ENCODE assay signal across 1 cellular context in the genomic region with DNA sequence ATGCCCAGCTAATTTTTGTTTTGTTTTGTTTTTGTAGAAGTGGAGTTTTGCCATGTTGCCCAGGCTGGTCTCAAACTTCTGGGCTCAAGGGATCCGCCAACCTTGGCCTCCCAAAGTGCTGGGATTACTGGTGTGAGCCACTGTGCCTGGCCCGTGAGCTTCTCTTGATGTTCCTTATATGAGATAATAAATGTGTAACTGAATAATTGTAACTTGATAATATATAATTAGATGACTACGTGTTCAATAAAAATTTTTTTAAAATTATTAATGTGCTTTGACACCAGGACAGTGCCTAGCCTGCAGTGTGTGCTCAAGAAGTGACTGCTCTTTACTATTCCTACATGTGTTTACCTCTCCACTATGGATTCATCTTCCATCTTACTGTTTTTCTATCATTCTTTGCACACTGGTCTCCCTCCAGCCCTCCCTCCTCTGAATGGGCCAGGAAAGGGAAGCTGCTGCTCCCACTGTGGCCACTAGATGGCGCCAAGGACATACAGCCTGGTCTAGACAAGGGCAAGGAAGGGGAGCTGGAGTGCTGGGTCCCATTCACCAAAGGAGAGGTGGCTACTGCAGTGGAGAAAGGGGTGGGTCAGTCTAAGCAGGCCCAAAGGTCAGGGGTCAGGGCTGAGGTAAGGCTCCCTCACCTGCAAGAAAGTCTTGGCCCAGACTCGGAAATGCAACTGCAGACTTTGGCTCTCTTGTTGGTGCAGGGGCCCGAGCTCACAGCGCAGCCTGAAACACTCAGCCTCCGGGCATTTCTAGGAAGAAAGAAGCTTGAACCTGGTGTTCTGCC.
TF ChIP-seq lines count a peak whose summit lies in the region.

No MANE protein-coding gene starts in this region.

TF ChIP-seq in HEK293, 187 proteins besides CTCF, POLR2A, EP300 and RAD21 (continued from another document):
- no peak for TF ChIP-seq ELK4 (IDR thresholded peaks at IDR 0.05; ENCODE audit: borderline replicate concordance, low read depth, low read length)
- peak; percentile 92 for TF ChIP-seq ZNF2 (tag by site-specific recombination; IDR thresholded peaks at IDR 0.05)
- peak; percentile 24; the same call in 1 of the 2 replicates for TF ChIP-seq PRDM1 (tag by site-specific recombination; IDR thresholded peaks at IDR 0.05)
- TF ChIP-seq, protein P1, sequence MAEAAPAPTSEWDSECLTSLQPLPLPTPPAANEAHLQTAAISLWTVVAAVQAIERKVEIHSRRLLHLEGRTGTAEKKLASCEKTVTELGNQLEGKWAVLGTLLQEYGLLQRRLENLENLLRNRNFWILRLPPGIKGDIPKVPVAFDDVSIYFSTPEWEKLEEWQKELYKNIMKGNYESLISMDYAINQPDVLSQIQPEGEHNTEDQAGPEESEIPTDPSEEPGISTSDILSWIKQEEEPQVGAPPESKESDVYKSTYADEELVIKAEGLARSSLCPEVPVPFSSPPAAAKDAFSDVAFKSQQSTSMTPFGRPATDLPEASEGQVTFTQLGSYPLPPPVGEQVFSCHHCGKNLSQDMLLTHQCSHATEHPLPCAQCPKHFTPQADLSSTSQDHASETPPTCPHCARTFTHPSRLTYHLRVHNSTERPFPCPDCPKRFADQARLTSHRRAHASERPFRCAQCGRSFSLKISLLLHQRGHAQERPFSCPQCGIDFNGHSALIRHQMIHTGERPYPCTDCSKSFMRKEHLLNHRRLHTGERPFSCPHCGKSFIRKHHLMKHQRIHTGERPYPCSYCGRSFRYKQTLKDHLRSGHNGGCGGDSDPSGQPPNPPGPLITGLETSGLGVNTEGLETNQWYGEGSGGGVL (tag by site-specific recombination; IDR thresholded peaks at IDR 0.05) = no peak
- TF ChIP-seq ZNF555 (tag by site-specific recombination; conservative IDR thresholded peaks at IDR 0.05) = no peak
- no peak for TF ChIP-seq ZNF518A (tag by site-specific recombination; conservative IDR thresholded peaks at IDR 0.05; ENCODE audit: low read depth)
- TF ChIP-seq ZNF138 (tag by site-specific recombination; IDR thresholded peaks at IDR 0.05; ENCODE audit: borderline replicate concordance) = no peak
- no peak for TF ChIP-seq ZSCAN4 (tag by site-specific recombination; IDR thresholded peaks at IDR 0.05)
- TF ChIP-seq BCL11B (tag by site-specific recombination; IDR thresholded peaks at IDR 0.05; ENCODE audit: low read depth) = 0 out of 2 replicates have a peak, but pooled peaks have one; percentile 41
- TF ChIP-seq, protein P2, sequence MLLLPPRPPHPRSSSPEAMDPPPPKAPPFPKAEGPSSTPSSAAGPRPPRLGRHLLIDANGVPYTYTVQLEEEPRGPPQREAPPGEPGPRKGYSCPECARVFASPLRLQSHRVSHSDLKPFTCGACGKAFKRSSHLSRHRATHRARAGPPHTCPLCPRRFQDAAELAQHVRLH (tag by site-specific recombination; IDR thresholded peaks at IDR 0.05) = no peak
- no peak for TF ChIP-seq ZBTB10 (tag by site-specific recombination; IDR thresholded peaks at IDR 0.05)
- no peak for TF ChIP-seq ZNF529 (tag by site-specific recombination; IDR thresholded peaks at IDR 0.05; ENCODE audit: insufficient replicate concordance)
- TF ChIP-seq ZNF311 (tag by site-specific recombination; IDR thresholded peaks at IDR 0.05; ENCODE audit: borderline replicate concordance) = no peak
- TF ChIP-seq, protein P3, sequence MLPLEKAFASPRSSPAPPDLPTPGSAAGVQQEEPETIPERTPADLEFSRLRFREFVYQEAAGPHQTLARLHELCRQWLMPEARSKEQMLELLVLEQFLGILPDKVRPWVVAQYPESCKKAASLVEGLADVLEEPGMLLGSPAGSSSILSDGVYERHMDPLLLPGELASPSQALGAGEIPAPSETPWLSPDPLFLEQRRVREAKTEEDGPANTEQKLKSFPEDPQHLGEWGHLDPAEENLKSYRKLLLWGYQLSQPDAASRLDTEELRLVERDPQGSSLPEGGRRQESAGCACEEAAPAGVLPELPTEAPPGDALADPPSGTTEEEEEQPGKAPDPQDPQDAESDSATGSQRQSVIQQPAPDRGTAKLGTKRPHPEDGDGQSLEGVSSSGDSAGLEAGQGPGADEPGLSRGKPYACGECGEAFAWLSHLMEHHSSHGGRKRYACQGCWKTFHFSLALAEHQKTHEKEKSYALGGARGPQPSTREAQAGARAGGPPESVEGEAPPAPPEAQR (tag by site-specific recombination; IDR thresholded peaks at IDR 0.05) = no peak
- peak; percentile 43; the same call in 1 of the 2 replicates for TF ChIP-seq ZNF692 (tag by site-specific recombination; IDR thresholded peaks at IDR 0.05)
- no peak for TF ChIP-seq ZNF169 (tag by site-specific recombination; IDR thresholded peaks at IDR 0.05)
- TF ChIP-seq ZNF514 (tag by site-specific recombination; IDR thresholded peaks at IDR 0.05) = no peak
- no peak for TF ChIP-seq FEZF1 (tag by site-specific recombination; IDR thresholded peaks at IDR 0.05)
- peak; percentile 86 for TF ChIP-seq SP7 (tag by site-specific recombination; IDR thresholded peaks at IDR 0.05)
- no peak for TF ChIP-seq ZBTB44 (tag by site-specific recombination; IDR thresholded peaks at IDR 0.05)
- TF ChIP-seq KLF10 (tag by site-specific recombination; IDR thresholded peaks at IDR 0.05) = no peak
